1 cellular context compared by ENCODE assay signal in genomic region chr10:113844091-113844490, GRCh38.
TF ChIP-seq lines count a peak whose summit lies in the region.

No MANE protein-coding gene starts in this region.

TF ChIP-seq in HepG2, 621 proteins besides CTCF, POLR2A, EP300 and RAD21:
- TF ChIP-seq ZNF589 (CRISPR knock-in tag; conservative IDR thresholded peaks at IDR 0.05) (no peak), ONECUT2 (CRISPR knock-in tag; IDR thresholded peaks at IDR 0.05) (no peak), NCOR1 (IDR thresholded peaks at IDR 0.05; ENCODE audit: borderline replicate concordance, low read length) (no peak), ZNF841 (CRISPR knock-in tag; IDR thresholded peaks at IDR 0.05; ENCODE audit: borderline replicate concordance) (no peak), RBM22 (optimal IDR thresholded peaks at IDR 0.05; ENCODE audit: low read length) (no peak), ZNF362 (CRISPR knock-in tag; IDR thresholded peaks at IDR 0.05; ENCODE audit: borderline replicate concordance) (no peak), HNF1B (CRISPR knock-in tag; IDR thresholded peaks at IDR 0.05) (no peak), ZNF691 (CRISPR knock-in tag; IDR thresholded peaks at IDR 0.05; ENCODE audit: borderline replicate concordance, low read depth) (no peak), ZNF546 (CRISPR knock-in tag; conservative IDR thresholded peaks at IDR 0.05) (no peak), SOX13 (IDR thresholded peaks at IDR 0.05) (no peak), SOX13 (CRISPR knock-in tag; conservative IDR thresholded peaks at IDR 0.05 in 1 of 2, IDR thresholded peaks at IDR 0.05 in 1 of 2) (no peak), CCDC6 (CRISPR knock-in tag; IDR thresholded peaks at IDR 0.05) (no peak), PRMT3 (CRISPR knock-in tag; IDR thresholded peaks at IDR 0.05; ENCODE audit: borderline replicate concordance, low read depth) (no peak), NR2F1 (CRISPR knock-in tag; IDR thresholded peaks at IDR 0.05) (no peak), POGZ (CRISPR knock-in tag; IDR thresholded peaks at IDR 0.05) (no peak), SRY (CRISPR knock-in tag; IDR thresholded peaks at IDR 0.05) (no peak), GATAD1 (CRISPR knock-in tag; IDR thresholded peaks at IDR 0.05) (no peak), TERF1 (CRISPR knock-in tag; IDR thresholded peaks at IDR 0.05) (no peak), ZNF180 (CRISPR knock-in tag; IDR thresholded peaks at IDR 0.05; ENCODE audit: borderline replicate concordance, low read depth) (no peak), HNRNPH1 (optimal IDR thresholded peaks at IDR 0.05; ENCODE audit: low read depth, low read length) (no peak)
